ENCODE assay signal across 28 cellular contexts in the genomic region with DNA sequence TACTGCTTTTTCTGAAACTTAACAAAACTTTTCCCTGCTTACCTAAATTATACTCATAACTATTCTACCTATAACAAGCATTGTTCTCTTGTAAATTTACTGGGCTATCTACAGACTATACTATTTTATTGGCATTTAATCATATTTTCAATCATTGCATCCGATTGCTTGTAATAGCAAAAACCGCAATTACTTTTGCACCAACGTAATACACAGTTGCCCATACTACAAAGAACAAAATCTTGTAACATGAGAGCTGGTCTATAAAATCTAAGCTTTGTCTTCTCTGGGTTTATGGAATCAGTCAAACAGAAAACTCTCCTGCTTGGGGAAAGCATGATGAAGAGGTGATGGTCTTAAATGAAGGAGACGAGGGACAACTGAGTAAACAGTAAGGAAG.
"Had no signal": no experiment of that assay in that cellular context is flagged by ENCODE, and none has a peak within 500 bp of the region (broad histone marks: within the 10 kb centered on the region; RNA-seq: fewer than 3 reads in every experiment).

No MANE protein-coding gene starts in this region.

- H3K27ac ChIP-seq: colonic mucosa, coronary artery, dorsolateral prefrontal cortex, epithelial cell of prostate, esophagus muscularis mucosa, esophagus squamous epithelium, foreskin keratinocyte, gastrocnemius medialis, gastroesophageal sphincter, heart left ventricle, heart right ventricle had no signal

- H3K36me3 ChIP-seq: colonic mucosa, esophagus muscularis mucosa, esophagus squamous epithelium, gastrocnemius medialis, gastroesophageal sphincter, heart left ventricle, heart right ventricle had no signal

- ATAC-seq: effector memory CD8-positive, alpha-beta T cell; esophagus mucosa; foreskin keratinocyte; gastrocnemius medialis; gastroesophageal sphincter; heart left ventricle; heart right ventricle had no signal

- DNase-seq: colonic mucosa; cortex of kidney; dermis blood vessel endothelial cell; dorsolateral prefrontal cortex; effector CD4-positive, alpha-beta T cell; effector CD8-positive, alpha-beta T cell; effector memory CD4-positive, alpha-beta T cell; effector memory CD8-positive, alpha-beta T cell; endodermal cell; erythroblast; esophagus squamous epithelium; foreskin fibroblast; foreskin keratinocyte; foreskin melanocyte; gastrocnemius medialis; glutamatergic neuron; head of caudate nucleus; heart left ventricle; heart right ventricle had no signal

- H3K27me3 ChIP-seq: colonic mucosa, dorsolateral prefrontal cortex, esophagus muscularis mucosa, esophagus squamous epithelium, foreskin keratinocyte, gastrocnemius medialis, gastroesophageal sphincter, heart left ventricle, heart right ventricle had no signal

- FAIRE-seq: colon, endometrium, endothelial cell of umbilical vein, frontal cortex had no signal

- H3K4me3 ChIP-seq: colonic mucosa, coronary artery, dorsolateral prefrontal cortex, esophagus muscularis mucosa, esophagus squamous epithelium, gastrocnemius medialis, gastroesophageal sphincter, heart left ventricle, heart right ventricle had no signal

- H3K9me3 ChIP-seq: colonic mucosa, gastrocnemius medialis had no signal

- H3K4me1 ChIP-seq: colonic mucosa, esophagus muscularis mucosa, esophagus squamous epithelium, foreskin keratinocyte, gastrocnemius medialis, gastroesophageal sphincter, heart left ventricle, heart right ventricle had no signal
